ENCODE assay signal across 7 cellular contexts in the genomic region with DNA sequence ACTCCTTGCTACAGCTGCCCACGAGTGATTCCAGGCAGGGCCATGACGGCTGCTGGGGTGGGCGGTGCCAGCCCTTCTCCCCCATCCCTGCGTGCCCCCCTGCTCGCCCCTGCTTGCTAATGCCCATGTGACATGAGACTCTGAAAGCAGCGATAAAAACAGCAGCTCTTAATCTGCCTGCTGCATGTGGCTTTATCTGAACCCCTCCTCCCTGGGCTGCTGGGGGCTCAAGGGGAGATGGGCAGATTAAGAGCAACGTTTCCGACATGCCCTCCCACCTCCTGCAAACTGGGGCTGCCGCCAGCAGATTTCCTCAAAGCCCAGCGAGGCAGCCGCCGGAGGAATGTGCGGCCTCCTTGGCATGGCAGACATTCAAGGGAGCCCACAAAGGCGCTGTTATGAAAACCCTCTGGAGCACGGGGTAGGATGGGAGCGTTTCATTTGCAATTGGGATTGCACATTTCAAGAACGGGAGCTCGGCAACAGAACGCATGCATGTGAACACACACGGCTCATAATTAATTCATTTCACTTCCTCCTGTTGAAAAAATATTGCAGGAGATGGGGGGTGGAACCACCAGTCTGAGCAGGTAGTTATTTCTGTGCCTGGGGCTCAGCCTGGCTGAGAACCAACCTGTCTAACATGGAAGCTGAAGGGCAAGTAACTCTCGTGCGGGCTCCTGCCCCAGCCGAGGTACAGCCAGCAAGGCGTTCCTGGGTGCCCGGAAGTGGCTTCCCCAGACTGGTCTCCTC.
DNase-seq lines count a peak whose midpoint lies in the region; ATAC-seq, FAIRE-seq and TF ChIP-seq lines count a peak whose summit lies in the region.

No MANE protein-coding gene starts in this region.

- intact Hi-C loops in head of caudate nucleus (cut with DNase I), result loop anchor here (5.0 to 10.0 kb wide), 2 partner anchors 98 to 156 kb away; a partner anchor contains a TSS
- intact Hi-C loops in prostate gland (cut with DNase I), result no loop called here

- 26% methylated on average over 22 of the region's 25 CpGs for WGBS in prostate gland

- peak; percentile 56 for ATAC-seq in HG03280 (IDR thresholded peaks at IDR 0.05; ENCODE audit: unreplicated experiment)
- peak; percentile 36 for ATAC-seq in activated CD8-positive, alpha-beta memory T cell treated with anti-CD3 and anti-CD28 coated beads, Interleukin-2, amount 10 ng/mL, durations not matched to agents 7 days and 5 days
- no peak for ATAC-seq in GM21381 (IDR thresholded peaks at IDR 0.05; ENCODE audit: unreplicated experiment)

- peak overlapping the region; percentile 32 to 53 for H3K27ac ChIP-seq in prostate gland

- DNase-seq in GM12891 (ENCODE audit: insufficient read length, low spot score) (peak; percentile 39), head of caudate nucleus (peak; percentile 64 to 92 (median 82)), prostate gland (ENCODE audit: low spot score) (peak; percentile 56), NCI-H345 (lab: John Stamatoyannopoulos, UW) (no peak)
- no peak for DNase-seq in activated CD8-positive, alpha-beta memory T cell treated with anti-CD3 and anti-CD28 coated beads, Interleukin-2, amount 10 ng/mL, durations not matched to agents 7 days and 5 days

- TF ChIP-seq CTCF in prostate gland (IDR thresholded peaks at IDR 0.05), result no peak

- FAIRE-seq in GM12891 (lab: Jason Lieb, UNC), result peak; percentile 85

- peaks cover 42% of the 10 kb centered on the region for H3K27me3 Mint-ChIP-seq in activated CD8-positive, alpha-beta memory T cell treated with anti-CD3 and anti-CD28 coated beads, Interleukin-2, amount 10 ng/mL, durations not matched to agents 7 days and 5 days

- peaks cover 8% of the 10 kb centered on the region for H3K4me1 Mint-ChIP-seq in activated CD8-positive, alpha-beta memory T cell treated with anti-CD3 and anti-CD28 coated beads, Interleukin-2, amount 10 ng/mL, durations not matched to agents 7 days and 5 days

- H3K4me3 Mint-ChIP-seq in activated CD8-positive, alpha-beta memory T cell treated with anti-CD3 and anti-CD28 coated beads, Interleukin-2, amount 10 ng/mL, durations not matched to agents 7 days and 5 days, result peak overlapping the region; percentile 10

- H3K36me3 Mint-ChIP-seq in activated CD8-positive, alpha-beta memory T cell treated with anti-CD3 and anti-CD28 coated beads, Interleukin-2, amount 10 ng/mL, durations not matched to agents 7 days and 5 days, result no peaks in the 10 kb centered on the region

- H3K27me3 ChIP-seq in prostate gland (replicated peaks; ENCODE audit: insufficient read depth), result no peaks in the 10 kb centered on the region

- H3K9me3 Mint-ChIP-seq in activated CD8-positive, alpha-beta memory T cell treated with anti-CD3 and anti-CD28 coated beads, Interleukin-2, amount 10 ng/mL, durations not matched to agents 7 days and 5 days (ENCODE audit: low read depth), result no peaks in the 10 kb centered on the region

- no peaks in the 10 kb centered on the region for H3K9me3 ChIP-seq in prostate gland

- no peak for TF ChIP-seq POLR2A in GM12891 (IDR thresholded peaks at IDR 0.05; ENCODE audit: low read depth, low read length)
- TF ChIP-seq POLR2A in prostate gland (IDR thresholded peaks at IDR 0.05), result no peak

- no peak overlapping the region for H3K27ac Mint-ChIP-seq in activated CD8-positive, alpha-beta memory T cell treated with anti-CD3 and anti-CD28 coated beads, Interleukin-2, amount 10 ng/mL, durations not matched to agents 7 days and 5 days

- peaks cover 8% of the 10 kb centered on the region for H3K4me1 ChIP-seq in prostate gland (replicated peaks)

- no peak overlapping the region for H3K4me3 ChIP-seq in prostate gland

- CTCF ChIA-PET in activated CD8-positive, alpha-beta memory T cell treated with anti-CD3 and anti-CD28 coated beads, Interleukin-2, amount 10 ng/mL, durations not matched to agents 7 days and 5 days (lab: Charles Lee), result no interaction called here

- no peaks in the 10 kb centered on the region for H3K36me3 ChIP-seq in prostate gland

TF ChIP-seq in GM12891, 5 proteins besides CTCF, POLR2A, EP300 and RAD21:
- TF ChIP-seq POU2F2 (IDR thresholded peaks at IDR 0.05; ENCODE audit: low read depth, low read length) (peak; percentile 59; the same call in 1 of the 2 replicates), PAX5 (IDR thresholded peaks at IDR 0.05; ENCODE audit: insufficient read depth, low read length, severe bottlenecking) (no peak), POLR2AphosphoS5 (IDR thresholded peaks at IDR 0.05; ENCODE audit: low read depth, low read length) (no peak), SPI1 (IDR thresholded peaks at IDR 0.05; ENCODE audit: low read depth, low read length) (peak; percentile 76), TAF1 (IDR thresholded peaks at IDR 0.05; ENCODE audit: low read depth, low read length) (no peak)
TF ChIP-seq in GM12891: peak in this region for 2.

Comparison
In these comparisons a context has a peak if more than half of its experiments do, and no peak if none do; other contexts are left out.
1. DNase-seq: peak in GM12891 (single experiment), head of caudate nucleus (42 of 42) and prostate gland (single experiment); none in activated CD8-positive, alpha-beta memory T cell treated with anti-CD3 and anti-CD28 coated beads, Interleukin-2, amount 10 ng/mL, durations not matched to agents 7 days and 5 days (single experiment) and NCI-H345 (single experiment).